12 cellular contexts compared by ENCODE assay signal in genomic region chr14:68783408-68784297, GRCh38. TPM values are rescaled to one million over a fixed set of nuclear protein-coding genes. Genes with fewer than 3 reads are reported as not detected.
DNase-seq lines count a peak whose midpoint lies in the region; ATAC-seq and TF ChIP-seq lines count a peak whose summit lies in the region.
"Had no signal": no experiment of that assay in that cellular context is flagged by ENCODE, and none has a peak within 500 bp of the region (broad histone marks: within the 10 kb centered on the region; RNA-seq: fewer than 3 reads in every experiment).

No MANE protein-coding gene starts in this region.

- no peak overlapping the region for H3K4me2 ChIP-seq in mesenchymal stem cell (ENCODE audit: low read length, poor library complexity, severe bottlenecking)

- H3K4me1 Mint-ChIP-seq in activated CD8-positive, alpha-beta memory T cell treated with anti-CD3 and anti-CD28 coated beads, Interleukin-2, amount 10 ng/mL, durations not matched to agents 7 days and 5 days, result peaks cover 84% of the 10 kb centered on the region

- H2AK5ac ChIP-seq in mesenchymal stem cell (ENCODE audit: low read length, severe bottlenecking), result peak overlapping the region; percentile 88

- no peak overlapping the region for H3K4me3 Mint-ChIP-seq in activated CD8-positive, alpha-beta memory T cell treated with anti-CD3 and anti-CD28 coated beads, Interleukin-2, amount 10 ng/mL, durations not matched to agents 7 days and 5 days
- H3K4me3 Mint-ChIP-seq: brain had no signal

- H3K4ac ChIP-seq in mesenchymal stem cell (ENCODE audit: low read depth in 1 of 2, low read length in 2 of 2), result peak overlapping the region; percentile 46 to 62

- H4K8ac ChIP-seq in mesenchymal stem cell (ENCODE audit: low read length), result no peak overlapping the region

- intact Hi-C loops in adrenal gland (cut with DNase I) (loop anchor here (10.0 kb wide), 2 partner anchors 259 to 389 kb away; no protein-coding TSS in a partner anchor), tibial artery (cut with DNase I; ENCODE audit: low total_unique reads) (loop anchor here (10.0 kb wide), 2 partner anchors 159 to 839 kb away; no protein-coding TSS in a partner anchor)

- no peak overlapping the region for H2AFZ ChIP-seq in mesenchymal stem cell (ENCODE audit: low read depth, low read length)

- peaks cover 15% of the 10 kb centered on the region for H3K36me3 Mint-ChIP-seq in activated CD8-positive, alpha-beta memory T cell treated with anti-CD3 and anti-CD28 coated beads, Interleukin-2, amount 10 ng/mL, durations not matched to agents 7 days and 5 days

- H3K4me1 ChIP-seq in adrenal gland (replicated peaks in 1 of 2) (peaks cover 4 to 46% of the 10 kb centered on the region in 2 donors), mesenchymal stem cell (ENCODE audit: control insufficient read depth, insufficient read depth, low read depth, low read length) (peaks cover 57% of the 10 kb centered on the region), tibial artery (peaks cover 0 to 60% (median 44%) of the 10 kb centered on the region in 4 donors)

- no peak overlapping the region for H3K14ac ChIP-seq in mesenchymal stem cell (ENCODE audit: low read length in 2 of 2)

- ATAC-seq in activated CD8-positive, alpha-beta memory T cell treated with anti-CD3 and anti-CD28 coated beads, Interleukin-2, amount 10 ng/mL, durations not matched to agents 7 days and 5 days, result no peak
- no peak for ATAC-seq in HG02970 (IDR thresholded peaks at IDR 0.05; ENCODE audit: low FRiP score, unreplicated experiment)

- H3K9me3 ChIP-seq in adrenal gland (replicated peaks in 1 of 3), result no peaks in the 10 kb centered on the region
- no peaks in the 10 kb centered on the region for H3K9me3 ChIP-seq in mesenchymal stem cell (ENCODE audit: control insufficient read depth, low read length)
- H3K9me3 ChIP-seq in tibial artery, result no peaks in the 10 kb centered on the region

- no peak overlapping the region for H3K27ac ChIP-seq in adrenal gland
- peak overlapping the region; percentile 73 for H3K27ac ChIP-seq in mesenchymal stem cell (ENCODE audit: low read length, poor library complexity, severe bottlenecking)
- H3K27ac ChIP-seq in tibial artery, result peak overlapping the region; percentile 8 to 11

- peak overlapping the region; percentile 48 for H2BK5ac ChIP-seq in mesenchymal stem cell (ENCODE audit: low read depth, low read length, poor library complexity, severe bottlenecking)

- peaks cover 0 to 15% of the 10 kb centered on the region in 2 donors for H3K36me3 ChIP-seq in adrenal gland (replicated peaks in 1 of 2)
- peaks cover 10 to 21% of the 10 kb centered on the region in 2 experiments for H3K36me3 ChIP-seq in mesenchymal stem cell (ENCODE audit: control insufficient read depth in 1 of 2, insufficient read depth in 2 of 2, low read depth in 1 of 2, low read length in 2 of 2)
- peaks cover 6 to 20% (median 17%) of the 10 kb centered on the region in 3 donors for H3K36me3 ChIP-seq in tibial artery

- H3K9ac ChIP-seq in mesenchymal stem cell (ENCODE audit: low read length), result no peak overlapping the region

- no peak overlapping the region for H3K23ac ChIP-seq in mesenchymal stem cell (ENCODE audit: low read length in 2 of 2)

- peak; percentile 35 for DNase-seq in activated CD8-positive, alpha-beta memory T cell treated with anti-CD3 and anti-CD28 coated beads, Interleukin-2, amount 10 ng/mL, durations not matched to agents 7 days and 5 days
- DNase-seq in activated CD8-positive, alpha-beta memory T cell treated with anti-CD3 and anti-CD28 coated beads, Interleukin-2, amount 50 U/mL, for 4 hours, result no peak
- peak in 5 of 7 donors; percentile 1 to 39 (median 14) for DNase-seq in adrenal gland
- no peak for DNase-seq in mesenchymal stem cell
- DNase-seq in tibial artery, result peak in 1 of 2 donors; percentile 20
- no peak for DNase-seq in KG1 (lab: John Stamatoyannopoulos, UW)
- DNase-seq in globus pallidus (ENCODE audit: low spot score), result no peak
- DNase-seq: mesendoderm; NCI-H748 treated with DMSO at 0.1 percent for 48 hours; stimulated activated naive CD4-positive, alpha-beta T cell had no signal

- peak overlapping the region; percentile 79 to 88 for H2BK12ac ChIP-seq in mesenchymal stem cell (ENCODE audit: low read length in 2 of 2)

- peaks cover 3% of the 10 kb centered on the region for H3K79me1 ChIP-seq in mesenchymal stem cell (replicated peaks; ENCODE audit: low read length, poor library complexity, severe bottlenecking)

- H3K4me3 ChIP-seq in adrenal gland (no peak overlapping the region), mesenchymal stem cell (ENCODE audit: insufficient read depth in 1 of 2, low read depth in 1 of 2, low read length in 2 of 2) (no peak overlapping the region), tibial artery (no peak overlapping the region)

- no peaks in the 10 kb centered on the region for H3K27me3 Mint-ChIP-seq in activated CD8-positive, alpha-beta memory T cell treated with anti-CD3 and anti-CD28 coated beads, Interleukin-2, amount 10 ng/mL, durations not matched to agents 7 days and 5 days

- no peak overlapping the region for H2BK15ac ChIP-seq in mesenchymal stem cell (ENCODE audit: low read depth, poor library complexity, severe bottlenecking)

- CTCF ChIA-PET in activated CD8-positive, alpha-beta memory T cell treated with anti-CD3 and anti-CD28 coated beads, Interleukin-2, amount 10 ng/mL, durations not matched to agents 7 days and 5 days (lab: Charles Lee), result interaction anchor here (0.8 to 1.7 kb wide), 3 partner anchors 9 to 124 kb away, joined by 3 to 4 read pairs (median 3); no protein-coding TSS in a partner anchor

- TF ChIP-seq POLR2A in adrenal gland (IDR thresholded peaks at IDR 0.05), result no peak

- 81 to 94% (median 88%) methylated on average over 3 of the region's 3 CpGs for WGBS in adrenal gland, 4 donors
- 98% methylated on average over 3 of the region's 3 CpGs for WGBS in mesenchymal stem cell

- no peaks in the 10 kb centered on the region for H3K9me3 Mint-ChIP-seq in activated CD8-positive, alpha-beta memory T cell treated with anti-CD3 and anti-CD28 coated beads, Interleukin-2, amount 10 ng/mL, durations not matched to agents 7 days and 5 days (ENCODE audit: low read depth)

- no peaks in the 10 kb centered on the region for H3K27me3 ChIP-seq in adrenal gland
- no peaks in the 10 kb centered on the region for H3K27me3 ChIP-seq in mesenchymal stem cell (ENCODE audit: control insufficient read depth in 1 of 2, insufficient read depth in 1 of 2, low read length in 2 of 2)
- no peaks in the 10 kb centered on the region for H3K27me3 ChIP-seq in tibial artery

- no peak for TF ChIP-seq CTCF in adrenal gland (IDR thresholded peaks at IDR 0.05)
- TF ChIP-seq CTCF in tibial artery (IDR thresholded peaks at IDR 0.05), result no peak

- H3K18ac ChIP-seq in mesenchymal stem cell (ENCODE audit: low read depth in 1 of 2, low read length in 2 of 2), result peak overlapping the region; percentile 53 to 72

- no peak overlapping the region for H3K27ac Mint-ChIP-seq in activated CD8-positive, alpha-beta memory T cell treated with anti-CD3 and anti-CD28 coated beads, Interleukin-2, amount 10 ng/mL, durations not matched to agents 7 days and 5 days

- H4K91ac ChIP-seq in mesenchymal stem cell (ENCODE audit: low read length), result peak overlapping the region; percentile 67

- H2BK120ac ChIP-seq in mesenchymal stem cell (ENCODE audit: low read depth, low read length), result no peak overlapping the region

RNA-seq across cellular contexts. Expression of gene ZFP36L1, which starts 9.2 kb away (rescaled TPM):
- total RNA-seq in activated CD8-positive, alpha-beta memory T cell treated with anti-CD3 and anti-CD28 coated beads, Interleukin-2, amount 10 ng/mL, durations not matched to agents 7 days and 5 days, result 10 to 100 TPM; 53.6 to 85.6 TPM
- 100 to 1,000 TPM in 7 of 8 donors, 10 to 100 TPM in 1; 95.2 to 332 (median 185) TPM for total RNA-seq in adrenal gland
- polyA plus RNA-seq in adrenal gland, result 10 to 100 TPM; 38.0 to 69.8 (median 54.8) TPM
- 407 TPM for polyA plus RNA-seq in mesenchymal stem cell (2013, experiment 1 of 2)
- 408 TPM for polyA plus RNA-seq in mesenchymal stem cell (2013, experiment 2 of 2)

Comparison
In these comparisons a context has a peak if more than half of its experiments do, and no peak if none do; other contexts are left out.
1. DNase-seq: peak in activated CD8-positive, alpha-beta memory T cell treated with anti-CD3 and anti-CD28 coated beads, Interleukin-2, amount 10 ng/mL, durations not matched to agents 7 days and 5 days (single experiment) and adrenal gland (5 of 7); none in activated CD8-positive, alpha-beta memory T cell treated with anti-CD3 and anti-CD28 coated beads, Interleukin-2, amount 50 U/mL, for 4 hours (single experiment), mesenchymal stem cell (single experiment), KG1 (single experiment) and globus pallidus (single experiment).
2. H3K27ac ChIP-seq: peak in mesenchymal stem cell (single experiment) and tibial artery (2 of 2); none in adrenal gland (0 of 5).